In genomic region chr14:100804138-100804537, GRCh38 we compare ENCODE assay signal across 1 cellular context.
TF ChIP-seq lines count a peak whose summit lies in the region.

No MANE protein-coding gene starts in this region.

TF ChIP-seq in GM23338, 12 proteins besides CTCF, POLR2A, EP300 and RAD21 (continued from another document):
- TF ChIP-seq, protein P1, sequence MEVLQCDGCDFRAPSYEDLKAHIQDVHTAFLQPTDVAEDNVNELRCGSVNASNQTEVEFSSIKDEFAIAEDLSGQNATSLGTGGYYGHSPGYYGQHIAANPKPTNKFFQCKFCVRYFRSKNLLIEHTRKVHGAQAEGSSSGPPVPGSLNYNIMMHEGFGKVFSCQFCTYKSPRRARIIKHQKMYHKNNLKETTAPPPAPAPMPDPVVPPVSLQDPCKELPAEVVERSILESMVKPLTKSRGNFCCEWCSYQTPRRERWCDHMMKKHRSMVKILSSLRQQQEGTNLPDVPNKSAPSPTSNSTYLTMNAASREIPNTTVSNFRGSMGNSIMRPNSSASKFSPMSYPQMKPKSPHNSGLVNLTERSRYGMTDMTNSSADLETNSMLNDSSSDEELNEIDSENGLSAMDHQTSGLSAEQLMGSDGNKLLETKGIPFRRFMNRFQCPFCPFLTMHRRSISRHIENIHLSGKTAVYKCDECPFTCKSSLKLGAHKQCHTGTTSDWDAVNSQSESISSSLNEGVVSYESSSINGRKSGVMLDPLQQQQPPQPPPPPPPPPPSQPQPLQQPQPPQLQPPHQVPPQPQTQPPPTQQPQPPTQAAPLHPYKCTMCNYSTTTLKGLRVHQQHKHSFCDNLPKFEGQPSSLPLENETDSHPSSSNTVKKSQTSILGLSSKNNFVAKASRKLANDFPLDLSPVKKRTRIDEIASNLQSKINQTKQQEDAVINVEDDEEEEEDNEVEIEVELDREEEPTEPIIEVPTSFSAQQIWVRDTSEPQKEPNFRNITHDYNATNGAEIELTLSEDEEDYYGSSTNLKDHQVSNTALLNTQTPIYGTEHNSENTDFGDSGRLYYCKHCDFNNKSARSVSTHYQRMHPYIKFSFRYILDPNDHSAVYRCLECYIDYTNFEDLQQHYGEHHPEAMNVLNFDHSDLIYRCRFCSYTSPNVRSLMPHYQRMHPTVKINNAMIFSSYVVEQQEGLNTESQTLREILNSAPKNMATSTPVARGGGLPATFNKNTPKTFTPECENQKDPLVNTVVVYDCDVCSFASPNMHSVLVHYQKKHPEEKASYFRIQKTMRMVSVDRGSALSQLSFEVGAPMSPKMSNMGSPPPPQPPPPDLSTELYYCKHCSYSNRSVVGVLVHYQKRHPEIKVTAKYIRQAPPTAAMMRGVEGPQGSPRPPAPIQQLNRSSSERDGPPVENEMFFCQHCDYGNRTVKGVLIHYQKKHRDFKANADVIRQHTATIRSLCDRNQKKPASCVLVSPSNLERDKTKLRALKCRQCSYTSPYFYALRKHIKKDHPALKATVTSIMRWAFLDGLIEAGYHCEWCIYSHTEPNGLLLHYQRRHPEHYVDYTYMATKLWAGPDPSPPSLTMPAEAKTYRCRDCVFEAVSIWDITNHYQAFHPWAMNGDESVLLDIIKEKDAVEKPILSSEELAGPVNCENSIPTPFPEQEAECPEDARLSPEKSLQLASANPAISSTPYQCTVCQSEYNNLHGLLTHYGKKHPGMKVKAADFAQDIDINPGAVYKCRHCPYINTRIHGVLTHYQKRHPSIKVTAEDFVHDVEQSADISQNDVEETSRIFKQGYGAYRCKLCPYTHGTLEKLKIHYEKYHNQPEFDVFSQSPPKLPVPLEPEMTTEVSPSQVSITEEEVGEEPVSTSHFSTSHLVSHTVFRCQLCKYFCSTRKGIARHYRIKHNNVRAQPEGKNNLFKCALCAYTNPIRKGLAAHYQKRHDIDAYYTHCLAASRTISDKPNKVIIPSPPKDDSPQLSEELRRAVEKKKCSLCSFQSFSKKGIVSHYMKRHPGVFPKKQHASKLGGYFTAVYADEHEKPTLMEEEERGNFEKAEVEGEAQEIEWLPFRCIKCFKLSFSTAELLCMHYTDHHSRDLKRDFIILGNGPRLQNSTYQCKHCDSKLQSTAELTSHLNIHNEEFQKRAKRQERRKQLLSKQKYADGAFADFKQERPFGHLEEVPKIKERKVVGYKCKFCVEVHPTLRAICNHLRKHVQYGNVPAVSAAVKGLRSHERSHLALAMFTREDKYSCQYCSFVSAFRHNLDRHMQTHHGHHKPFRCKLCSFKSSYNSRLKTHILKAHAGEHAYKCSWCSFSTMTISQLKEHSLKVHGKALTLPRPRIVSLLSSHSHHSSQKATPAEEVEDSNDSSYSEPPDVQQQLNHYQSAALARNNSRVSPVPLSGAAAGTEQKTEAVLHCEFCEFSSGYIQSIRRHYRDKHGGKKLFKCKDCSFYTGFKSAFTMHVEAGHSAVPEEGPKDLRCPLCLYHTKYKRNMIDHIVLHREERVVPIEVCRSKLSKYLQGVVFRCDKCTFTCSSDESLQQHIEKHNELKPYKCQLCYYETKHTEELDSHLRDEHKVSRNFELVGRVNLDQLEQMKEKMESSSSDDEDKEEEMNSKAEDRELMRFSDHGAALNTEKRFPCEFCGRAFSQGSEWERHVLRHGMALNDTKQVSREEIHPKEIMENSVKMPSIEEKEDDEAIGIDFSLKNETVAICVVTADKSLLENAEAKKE (CRISPR knock-in tag; IDR thresholded peaks at IDR 0.05) = no peak
- TF ChIP-seq REST (IDR thresholded peaks at IDR 0.05; ENCODE audit: unreplicated experiment) (no peak), STAT1 (IDR thresholded peaks at IDR 0.05; ENCODE audit: unreplicated experiment) (no peak), ZNF331 (CRISPR knock-in tag; IDR thresholded peaks at IDR 0.05; ENCODE audit: low read depth) (no peak), ETS1 (IDR thresholded peaks at IDR 0.05) (no peak), NANOG (IDR thresholded peaks at IDR 0.05; ENCODE audit: borderline replicate concordance) (no peak), JUNB (IDR thresholded peaks at IDR 0.05; ENCODE audit: unreplicated experiment) (no peak)
